In the genomic region with DNA sequence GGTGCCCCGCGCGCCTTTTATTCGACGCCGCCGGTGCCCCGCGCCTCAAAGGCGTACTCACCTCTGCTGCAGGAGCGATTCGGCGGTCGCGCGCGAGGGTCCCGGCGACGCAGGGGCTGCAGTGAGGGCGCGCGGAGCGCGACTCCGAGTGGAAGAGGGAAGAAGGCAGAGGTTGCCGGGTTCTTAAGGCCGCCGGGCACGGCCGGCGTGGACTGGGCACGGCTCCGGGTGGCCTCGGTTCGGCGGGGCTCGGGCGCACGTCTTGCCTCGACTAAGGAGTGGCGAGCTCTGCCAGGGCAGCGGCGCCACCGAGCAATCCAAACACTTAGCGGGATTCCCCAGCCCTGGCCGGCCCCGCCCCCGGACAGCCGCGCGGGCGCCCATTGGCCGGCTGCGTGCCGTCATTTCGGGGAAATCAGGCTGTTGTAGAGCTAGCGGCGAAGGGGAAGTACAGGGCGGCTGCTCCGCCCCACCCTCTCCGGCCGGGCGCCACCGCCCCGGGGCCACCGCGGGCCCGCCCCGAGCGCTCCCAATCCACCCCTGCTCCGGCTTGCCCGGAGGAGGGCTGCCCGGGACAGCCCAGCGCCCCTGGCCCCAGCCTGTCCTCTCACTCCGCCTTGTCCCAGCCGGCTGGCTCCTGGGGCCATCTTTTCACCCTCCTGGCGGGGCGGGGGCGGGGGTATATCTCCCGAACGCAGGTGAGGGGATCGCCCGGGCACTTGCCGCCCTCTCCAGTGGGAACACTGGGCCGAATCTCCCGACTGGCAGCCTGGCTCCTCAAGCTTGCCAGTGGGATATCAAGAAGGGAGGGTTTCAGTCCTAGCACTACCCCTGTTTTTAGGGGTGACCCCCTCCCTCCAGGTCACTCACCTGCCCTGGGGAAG, we compare ENCODE assay signal across 8 cellular contexts. TPM values are rescaled to one million over a fixed set of nuclear protein-coding genes. Genes with fewer than 3 reads are reported as not detected.
A peak's percentile ranks its signal among the peaks of the same experiment; 100 is the strongest.
DNase-seq lines count a peak whose midpoint lies in the region; ATAC-seq and TF ChIP-seq lines count a peak whose summit lies in the region.

A gene with protein sequence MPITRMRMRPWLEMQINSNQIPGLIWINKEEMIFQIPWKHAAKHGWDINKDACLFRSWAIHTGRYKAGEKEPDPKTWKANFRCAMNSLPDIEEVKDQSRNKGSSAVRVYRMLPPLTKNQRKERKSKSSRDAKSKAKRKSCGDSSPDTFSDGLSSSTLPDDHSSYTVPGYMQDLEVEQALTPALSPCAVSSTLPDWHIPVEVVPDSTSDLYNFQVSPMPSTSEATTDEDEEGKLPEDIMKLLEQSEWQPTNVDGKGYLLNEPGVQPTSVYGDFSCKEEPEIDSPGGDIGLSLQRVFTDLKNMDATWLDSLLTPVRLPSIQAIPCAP (minus strand): TSS at position 290 of the 884 bp plus-strand sequence. CDS start 1,295 bp downstream, outside the sequence.

- peak within 1 kb of the TSS; percentile 94 to 95 for H3K27ac ChIP-seq in prostate gland
- H3K27ac ChIP-seq in urinary bladder (ENCODE audit: low read depth): peak within 1 kb of the TSS; percentile 91

- peak; percentile 82 for ATAC-seq in HG02870 (IDR thresholded peaks at IDR 0.05; ENCODE audit: unreplicated experiment)
- ATAC-seq in left cardiac atrium: peak; percentile 92 to 95

- H3K4me3 ChIP-seq in prostate gland: peak within 1 kb of the TSS; percentile 70 to 85
- H3K4me3 ChIP-seq in urinary bladder (ENCODE audit: low read depth, low read length): peak within 1 kb of the TSS; percentile 70

- TF ChIP-seq CTCF in prostate gland (IDR thresholded peaks at IDR 0.05): peak in 2 of 4 experiments; percentile 26 to 55

- under 1% methylated on average over 47 of the region's 87 CpGs for WGBS in prostate gland
- under 1% methylated on average over 87 of the region's 87 CpGs for WGBS in urinary bladder

- intact Hi-C loops in T-helper 1 cell treated with Interleukin-12 subunit alpha and Interleukin-12 subunit beta and Interleukin-4 antibody, amounts not matched to agents 30 ng/mL and 1 ng/mL, for 36 hours (cut with micrococcal nuclease): loop anchor here (1.0 to 10.0 kb wide), 7 partner anchors 17 to 696 kb away; a partner anchor contains a TSS
- intact Hi-C loops in left cardiac atrium (cut with DNase I) (loop anchor here in 1 of 2 donors (5.0 kb wide), 1 partner anchor 78 kb away; no protein-coding TSS in a partner anchor), prostate gland (cut with DNase I) (loop anchor here (1.0 to 10.0 kb wide), 4 partner anchors 44 to 236 kb away; a partner anchor contains a TSS)

- DNase-seq in NCI-H1694 (lab: John Stamatoyannopoulos, UW) (peak; percentile 59), amniotic epithelial cell (ENCODE audit: low read depth) (peak; percentile 93), left cardiac atrium (peak; percentile 97), prostate gland (ENCODE audit: low spot score) (peak; percentile 97)

- no peaks in the 10 kb centered on the region for H3K9me3 ChIP-seq in prostate gland

- H3K4me1 ChIP-seq in prostate gland (replicated peaks) (peaks cover 11% of the 10 kb centered on the region), urinary bladder (ENCODE audit: insufficient read depth) (no peaks in the 10 kb centered on the region)

- TF ChIP-seq POLR2A in GM15510 (IDR thresholded peaks at IDR 0.05; ENCODE audit: borderline replicate concordance, extremely low read depth, insufficient read length) (peak; percentile 99), prostate gland (IDR thresholded peaks at IDR 0.05) (peak; percentile 94)

- H3K36me3 ChIP-seq in prostate gland (peaks cover 7 to 8% of the 10 kb centered on the region in 2 donors), urinary bladder (ENCODE audit: insufficient read depth) (no peaks in the 10 kb centered on the region)

- no peaks in the 10 kb centered on the region for H3K27me3 ChIP-seq in prostate gland (replicated peaks; ENCODE audit: insufficient read depth)

RNA-seq across cellular contexts. Expression of the gene that starts here (rescaled TPM):
- total RNA-seq in T-helper 1 cell treated with Interleukin-12 subunit alpha and Interleukin-12 subunit beta and Interleukin-4 antibody, amounts not matched to agents 30 ng/mL and 1 ng/mL, for 36 hours: 533 and 545 TPM in 2 replicates
- total RNA-seq in left cardiac atrium (10 to 100 TPM; 11.8 to 21.4 TPM), prostate gland (10 to 100 TPM; 42.2 to 47.0 TPM), urinary bladder (16.4 TPM)
- polyA plus RNA-seq in urinary bladder: 26.0 TPM

Comparison
In these comparisons a context has a peak if more than half of its experiments do, and no peak if none do; other contexts are left out.
1. Peak in every context shown above with its lines: DNase-seq, ATAC-seq, H3K4me3 ChIP-seq and H3K27ac ChIP-seq.
2. RNA of the gene that starts here (total RNA-seq): 533 to 545 TPM in T-helper 1 cell treated with Interleukin-12 subunit alpha and Interleukin-12 subunit beta and Interleukin-4 antibody, amounts not matched to agents 30 ng/mL and 1 ng/mL, for 36 hours; 42.2 to 47.0 TPM in prostate gland, 11.8 to 21.4 TPM in left cardiac atrium and 16.4 TPM in urinary bladder (single experiment); every median in the first group is over 10 times any median in the second.